ENCODE assay signal across 9 cellular contexts in genomic region chr11:111778047-111778558, GRCh38.
"Had no signal": no experiment of that assay in that cellular context is flagged by ENCODE, and none has a peak within 500 bp of the region (broad histone marks: within the 10 kb centered on the region; RNA-seq: fewer than 3 reads in every experiment).

No MANE protein-coding gene starts in this region.

- H3K36me3 Mint-ChIP-seq: activated naive CD8-positive, alpha-beta T cell had no signal

- H3K27ac Mint-ChIP-seq: activated naive CD8-positive, alpha-beta T cell; activated T-cell treated with anti-CD3 and anti-CD28 coated beads, Interleukin-2, amount 50 U/mL, for 24 hours had no signal

- DNase-seq: activated effector memory CD4-positive, alpha-beta T cell treated with anti-CD3 and anti-CD28 coated beads, Interleukin-2, amount 50 U/mL, for 16 hours; activated T-cell treated with anti-CD3 and anti-CD28 coated beads, Interleukin-2, amount 50 U/mL, for 24 hours; aorta; left lung; stimulated activated CD4-positive, alpha-beta T cell treated with anti-CD3 and anti-CD28 coated beads, Interleukin-4, amount 100 ng/mL, for 4 hours; tibial artery had no signal

- H3K4me1 ChIP-seq: left lung had no signal

- H3K9me3 ChIP-seq: esophagus muscularis mucosa, left lung, ovary, tibial artery had no signal

- H3K27me3 ChIP-seq: esophagus muscularis mucosa, left lung, ovary, tibial artery had no signal

- H3K9me3 Mint-ChIP-seq: activated T-cell treated with anti-CD3 and anti-CD28 coated beads, Interleukin-2, amount 50 U/mL, for 24 hours had no signal

- H3K27me3 Mint-ChIP-seq: activated naive CD8-positive, alpha-beta T cell; activated T-cell treated with anti-CD3 and anti-CD28 coated beads, Interleukin-2, amount 50 U/mL, for 24 hours had no signal

- H3K4me3 Mint-ChIP-seq: activated naive CD8-positive, alpha-beta T cell; activated T-cell treated with anti-CD3 and anti-CD28 coated beads, Interleukin-2, amount 50 U/mL, for 24 hours had no signal

- H3K4me3 ChIP-seq: esophagus muscularis mucosa, left lung, ovary, tibial artery had no signal

- H3K36me3 ChIP-seq: left lung, ovary had no signal

- H3K27ac ChIP-seq: esophagus muscularis mucosa, left lung, ovary, tibial artery had no signal
